In genomic region chr6:24583463-24584389, GRCh38 we compare ENCODE assay signal across 8 cellular contexts.
DNase-seq lines count a peak whose midpoint lies in the region; ATAC-seq and TF ChIP-seq lines count a peak whose summit lies in the region.

No MANE protein-coding gene starts in this region.

- no TSS peak for BruUV-seq in OCI-LY7 (replicated peaks; lab: Mats Ljungman, UMichigan)

- TF ChIP-seq EP300 in neural cell (conservative IDR thresholded peaks at IDR 0.05; ENCODE audit: poor library complexity, severe bottlenecking), result peak; percentile 58

- CTCF ChIA-PET in OCI-LY7 (lab: Charles Lee; ENCODE audit: unreplicated experiment), result interaction anchor here (0.6 kb wide), 1 partner anchor 15 kb away, joined by 3 read pairs; no protein-coding TSS in a partner anchor

- no peaks in the 10 kb centered on the region for H3K79me2 ChIP-seq in OCI-LY7 (ENCODE audit: insufficient read depth, low read depth, low read length)
- no peaks in the 10 kb centered on the region for H3K79me2 ChIP-seq in neural cell (replicated peaks; ENCODE audit: insufficient read depth, low read length)

- H2AFZ ChIP-seq in OCI-LY7 (ENCODE audit: low read length) (peak overlapping the region; percentile 99), neural cell (ENCODE audit: low read depth, low read length) (no peak overlapping the region)

- POLR2A ChIA-PET in OCI-LY7 (lab: Charles Lee), result interaction anchor here (0.6 to 1.6 kb wide), 4 partner anchors 38 to 423 kb away, joined by 3 to 8 read pairs (median 5); no protein-coding TSS in a partner anchor

- H3K27ac ChIP-seq in OCI-LY7 (ENCODE audit: low read depth, low read length, poor library complexity, severe bottlenecking) (no peak overlapping the region), neural cell (ENCODE audit: low read length) (peak overlapping the region; percentile 60)

- H3K9me2 ChIP-seq in OCI-LY7 (ENCODE audit: insufficient read depth, low read length), result no peaks in the 10 kb centered on the region
- H3K9me2 ChIP-seq in neural cell (ENCODE audit: insufficient read depth, low read length), result no peaks in the 10 kb centered on the region

- peak; percentile 77 for ATAC-seq in GM19395 (IDR thresholded peaks at IDR 0.05; ENCODE audit: unreplicated experiment)
- ATAC-seq in stimulated activated naive CD8-positive, alpha-beta T cell treated with anti-CD3 and anti-CD28 coated beads, Interleukin-15, Interleukin-2, amounts not matched to agents 100 U/mL and 50 U/mL, for 24 hours, result peak; percentile 48

- H4K20me1 ChIP-seq in OCI-LY7 (ENCODE audit: insufficient read depth, low read length) (no peaks in the 10 kb centered on the region), neural cell (ENCODE audit: insufficient read depth) (no peaks in the 10 kb centered on the region)

- intact Hi-C loops in OCI-LY7 (cut with micrococcal nuclease; ENCODE audit: unreplicated experiment), result loop anchor here (1.0 to 10.0 kb wide), 5 partner anchors 89 to 487 kb away; partner anchors contain the start of gene ALDH5A1

- H3F3A ChIP-seq in neural cell (ENCODE audit: insufficient read depth, low read length, poor library complexity, severe bottlenecking), result peaks cover 4% of the 10 kb centered on the region

- DNase-seq in AG20443 (ENCODE audit: low spot score) (peak; percentile 62), KBM-7 (peak; percentile 80), OCI-LY7 (ENCODE audit: low spot score) (peak; percentile 84), activated T-cell treated with anti-CD3 and anti-CD28 coated beads for 48 hours (ENCODE audit: low read depth) (peak; percentile 59), fibroblast of gingiva (ENCODE audit: low read depth) (peak; percentile 25)
- peak; percentile 82 for DNase-seq in stimulated activated naive CD8-positive, alpha-beta T cell treated with anti-CD3 and anti-CD28 coated beads, Interleukin-15, Interleukin-2, amounts not matched to agents 100 U/mL and 50 U/mL, for 24 hours

- H3K9ac ChIP-seq in neural cell (ENCODE audit: low read length), result peak overlapping the region; percentile 15

- peak; percentile 99 for TF ChIP-seq CTCF in OCI-LY7 (conservative IDR thresholded peaks at IDR 0.05; ENCODE audit: low read length)
- peak; percentile 79 for TF ChIP-seq CTCF in neural cell (IDR thresholded peaks at IDR 0.05; ENCODE audit: poor library complexity, severe bottlenecking)

- no peaks in the 10 kb centered on the region for H3K9me3 ChIP-seq in OCI-LY7 (ENCODE audit: low read length)
- no peaks in the 10 kb centered on the region for H3K9me3 ChIP-seq in neural cell (ENCODE audit: low read length)

- no peaks in the 10 kb centered on the region for H3K27me3 ChIP-seq in neural cell (ENCODE audit: insufficient read depth, low read depth, low read length)

- TF ChIP-seq RAD21 in neural cell (conservative IDR thresholded peaks at IDR 0.05), result peak; percentile 64

- peak overlapping the region; percentile 69 for H3K4me2 ChIP-seq in OCI-LY7 (ENCODE audit: low read length)
- H3K4me2 ChIP-seq in neural cell (ENCODE audit: low read length), result peak overlapping the region; percentile 48

- peaks cover 16% of the 10 kb centered on the region for H3K4me1 ChIP-seq in OCI-LY7 (ENCODE audit: insufficient read depth, low read length, poor library complexity, severe bottlenecking)

- H3K4me3 ChIP-seq in OCI-LY7 (ENCODE audit: low read depth, low read length, poor library complexity, severe bottlenecking), result peak overlapping the region; percentile 38
- H3K4me3 ChIP-seq in neural cell (ENCODE audit: low read length), result peak overlapping the region; percentile 44

- H3K36me3 ChIP-seq in OCI-LY7 (ENCODE audit: insufficient read depth, low read length), result no peaks in the 10 kb centered on the region
- no peaks in the 10 kb centered on the region for H3K36me3 ChIP-seq in neural cell (ENCODE audit: insufficient read depth, low read length)

- in situ Hi-C loops in KBM-7 (cut with MboI; ENCODE audit: low pct_unique_long_range_greater_than_20kb, low sequenced_read_pairs), result loop anchor here (25.0 kb wide), 1 partner anchor 179 kb away; the partner anchor contains the start of gene GMNN

TF ChIP-seq in neural cell, 6 proteins besides CTCF, POLR2A, EP300 and RAD21:
- TF ChIP-seq SMC3 (conservative IDR thresholded peaks at IDR 0.05; ENCODE audit: poor library complexity) (peak; percentile 78), POLR2AphosphoS5 (IDR thresholded peaks at IDR 0.05) (peak; percentile 70)
- TF ChIP-seq, protein P1, sequence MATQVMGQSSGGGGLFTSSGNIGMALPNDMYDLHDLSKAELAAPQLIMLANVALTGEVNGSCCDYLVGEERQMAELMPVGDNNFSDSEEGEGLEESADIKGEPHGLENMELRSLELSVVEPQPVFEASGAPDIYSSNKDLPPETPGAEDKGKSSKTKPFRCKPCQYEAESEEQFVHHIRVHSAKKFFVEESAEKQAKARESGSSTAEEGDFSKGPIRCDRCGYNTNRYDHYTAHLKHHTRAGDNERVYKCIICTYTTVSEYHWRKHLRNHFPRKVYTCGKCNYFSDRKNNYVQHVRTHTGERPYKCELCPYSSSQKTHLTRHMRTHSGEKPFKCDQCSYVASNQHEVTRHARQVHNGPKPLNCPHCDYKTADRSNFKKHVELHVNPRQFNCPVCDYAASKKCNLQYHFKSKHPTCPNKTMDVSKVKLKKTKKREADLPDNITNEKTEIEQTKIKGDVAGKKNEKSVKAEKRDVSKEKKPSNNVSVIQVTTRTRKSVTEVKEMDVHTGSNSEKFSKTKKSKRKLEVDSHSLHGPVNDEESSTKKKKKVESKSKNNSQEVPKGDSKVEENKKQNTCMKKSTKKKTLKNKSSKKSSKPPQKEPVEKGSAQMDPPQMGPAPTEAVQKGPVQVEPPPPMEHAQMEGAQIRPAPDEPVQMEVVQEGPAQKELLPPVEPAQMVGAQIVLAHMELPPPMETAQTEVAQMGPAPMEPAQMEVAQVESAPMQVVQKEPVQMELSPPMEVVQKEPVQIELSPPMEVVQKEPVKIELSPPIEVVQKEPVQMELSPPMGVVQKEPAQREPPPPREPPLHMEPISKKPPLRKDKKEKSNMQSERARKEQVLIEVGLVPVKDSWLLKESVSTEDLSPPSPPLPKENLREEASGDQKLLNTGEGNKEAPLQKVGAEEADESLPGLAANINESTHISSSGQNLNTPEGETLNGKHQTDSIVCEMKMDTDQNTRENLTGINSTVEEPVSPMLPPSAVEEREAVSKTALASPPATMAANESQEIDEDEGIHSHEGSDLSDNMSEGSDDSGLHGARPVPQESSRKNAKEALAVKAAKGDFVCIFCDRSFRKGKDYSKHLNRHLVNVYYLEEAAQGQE (IDR thresholded peaks at IDR 0.05; ENCODE audit: borderline replicate concordance), result no peak

Comparison
In these comparisons a context has a peak if more than half of its experiments do, and no peak if none do; other contexts are left out.
1. DNase-seq: peak in every context shown above with its lines; median percentile 84 in OCI-LY7; 82 in stimulated activated naive CD8-positive, alpha-beta T cell treated with anti-CD3 and anti-CD28 coated beads, Interleukin-15, Interleukin-2, amounts not matched to agents 100 U/mL and 50 U/mL, for 24 hours; 80 in KBM-7; 62 in AG20443; 59 in activated T-cell treated with anti-CD3 and anti-CD28 coated beads for 48 hours; 25 in fibroblast of gingiva.